Comparison of ENCODE assay signal across 22 cellular contexts in the genomic region with DNA sequence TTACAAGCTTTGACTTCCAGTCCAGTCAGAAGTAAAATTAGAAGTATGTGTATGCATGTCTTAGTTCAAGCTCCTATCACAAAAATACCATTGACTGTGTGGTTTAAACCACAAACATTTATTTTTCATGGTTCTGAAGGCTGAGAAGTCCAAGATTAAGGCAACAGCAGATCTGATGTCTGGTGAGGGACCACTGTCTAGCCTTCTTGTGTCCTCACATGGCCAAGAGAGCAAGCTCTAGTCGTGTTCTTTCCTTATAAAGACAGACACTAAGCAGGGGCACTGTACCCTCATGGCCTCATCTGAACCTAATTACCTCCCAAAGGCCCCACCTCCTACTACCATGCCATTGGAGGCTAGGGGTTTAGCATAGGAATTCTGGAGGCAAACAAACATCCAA. TPM values are rescaled to one million over a fixed set of nuclear protein-coding genes. Genes with fewer than 3 reads are reported as not detected.
DNase-seq lines count a peak whose midpoint lies in the region; ATAC-seq and TF ChIP-seq lines count a peak whose summit lies in the region.
"Had no signal": no experiment of that assay in that cellular context is flagged by ENCODE, and none has a peak within 500 bp of the region (broad histone marks: within the 10 kb centered on the region; RNA-seq: fewer than 3 reads in every experiment).

No MANE protein-coding gene starts in this region.

- H3K9ac ChIP-seq in mammary epithelial cell (ENCODE audit: insufficient read depth, low read length) = no peak overlapping the region

- H3K4me1 Mint-ChIP-seq in MCF 10A (ENCODE audit: insufficient read depth, unreplicated experiment) = peaks cover 4% of the 10 kb centered on the region
- H3K4me1 Mint-ChIP-seq: activated naive CD8-positive, alpha-beta T cell treated with anti-CD3 and anti-CD28 coated beads, Interleukin-2, amount 50 U/mL, for 24 hours; central memory CD8-positive, alpha-beta T cell; stimulated activated naive B cell treated with anti-CD40 and anti-IgM and Interleukin-4, amounts not matched to agents 10 μg/mL and 1 μg/mL and 100 μg/mL, for 72 hours had no signal

- TF ChIP-seq CTCF in mammary epithelial cell (conservative IDR thresholded peaks at IDR 0.05 in 1 of 2, IDR thresholded peaks at IDR 0.05 in 1 of 2; ENCODE audit: extremely low read depth in 1 of 2, insufficient read depth in 1 of 2, low read depth in 1 of 2, low read length in 2 of 2) = no peak
- no peak for TF ChIP-seq CTCF in MCF 10A (IDR thresholded peaks at IDR 0.05; ENCODE audit: unreplicated experiment)
- TF ChIP-seq CTCF in fibroblast of the aortic adventitia (IDR thresholded peaks at IDR 0.05; ENCODE audit: insufficient read depth, low read length) = no peak

- no peaks in the 10 kb centered on the region for H3K79me2 ChIP-seq in mammary epithelial cell (ENCODE audit: insufficient read depth, low read length)

- BruUV-seq in mammary epithelial cell (replicated peaks; lab: Mats Ljungman, UMichigan) (no TSS peak), MCF 10A (replicated peaks; lab: Mats Ljungman, UMichigan) (no TSS peak)

- ATAC-seq in HG02884 (IDR thresholded peaks at IDR 0.05; ENCODE audit: unreplicated experiment) (no peak), GM21367 (IDR thresholded peaks at IDR 0.05; ENCODE audit: unreplicated experiment) (no peak)
- ATAC-seq: activated CD8-positive, alpha-beta T cell treated with anti-CD3 and anti-CD28 coated beads, Interleukin-2, amount 10 ng/mL, durations not matched to agents 7 days and 5 days; activated naive CD8-positive, alpha-beta T cell treated with anti-CD3 and anti-CD28 coated beads, Interleukin-2, amount 50 U/mL, for 24 hours; psoas muscle; stimulated activated naive B cell treated with anti-CD40 and anti-IgM and Interleukin-4, amounts not matched to agents 10 μg/mL and 1 μg/mL and 100 μg/mL, for 72 hours had no signal

- peak overlapping the region; percentile 52 for H2AFZ ChIP-seq in mammary epithelial cell (ENCODE audit: low read depth, low read length)

- no peaks in the 10 kb centered on the region for H3K9me3 ChIP-seq in mammary epithelial cell (replicated peaks; ENCODE audit: insufficient read depth, low read length)
- H3K9me3 ChIP-seq: left ventricle myocardium inferior, Peyer's patch, psoas muscle, upper lobe of left lung had no signal

- POLR2A ChIA-PET in MCF 10A (lab: Yijun Ruan, JAX) = no interaction called here

- H3K27ac ChIP-seq in mammary epithelial cell (ENCODE audit: insufficient read depth, low read depth, low read length) = no peak overlapping the region
- H3K27ac ChIP-seq: left ventricle myocardium inferior, Peyer's patch, psoas muscle, upper lobe of left lung, WERI-Rb-1 had no signal

- H3K4me3 ChIP-seq in mammary epithelial cell (replicated peaks in 1 of 3; ENCODE audit: insufficient read depth in 1 of 3, low read depth in 2 of 3, low read length in 3 of 3) = no peak overlapping the region
- H3K4me3 ChIP-seq in fibroblast of the aortic adventitia (ENCODE audit: low read depth, low read length) = no peak overlapping the region
- H3K4me3 ChIP-seq: left ventricle myocardium inferior, Peyer's patch, psoas muscle, upper lobe of left lung had no signal

- no peak for DNase-seq in mammary epithelial cell
- no peak for DNase-seq in MCF 10A (ENCODE audit: unreplicated experiment)
- DNase-seq in SK-N-DZ (ENCODE audit: low spot score) = peak; percentile 31
- DNase-seq in fibroblast of the aortic adventitia (ENCODE audit: low read depth) = peak; percentile 60
- no peak for DNase-seq in stimulated activated CD4-positive, alpha-beta T cell treated with anti-CD3 and anti-CD28 coated beads, Interleukin-1b, Interleukin-23, amount 100 ng/mL, for 48 hours
- DNase-seq in NCI-H524 treated with DMSO at 0.1 percent for 48 hours (lab: John Stamatoyannopoulos, UW) = no peak
- DNase-seq: activated CD8-positive, alpha-beta T cell treated with anti-CD3 and anti-CD28 coated beads, Interleukin-2, amount 10 ng/mL, durations not matched to agents 7 days and 5 days; activated naive CD8-positive, alpha-beta T cell treated with anti-CD3 and anti-CD28 coated beads, Interleukin-2, amount 50 U/mL, for 24 hours; endodermal cell; left ventricle myocardium inferior; naive B cell; NCI-H2081; NCI-H69; Peyer's patch; psoas muscle; stimulated activated naive B cell treated with anti-CD40 and anti-IgM and Interleukin-4, amounts not matched to agents 10 μg/mL and 1 μg/mL and 100 μg/mL, for 72 hours; upper lobe of left lung; WERI-Rb-1 had no signal

- no peaks in the 10 kb centered on the region for H3K9me3 Mint-ChIP-seq in MCF 10A (ENCODE audit: unreplicated experiment)
- H3K9me3 Mint-ChIP-seq: activated naive CD8-positive, alpha-beta T cell treated with anti-CD3 and anti-CD28 coated beads, Interleukin-2, amount 50 U/mL, for 24 hours; activated T-helper 1 cell treated with anti-CD3 and anti-CD28 coated beads, Interleukin-12 subunit alpha, Interleukin-12 subunit beta, Interleukin-2, Interleukin-4 antibody, amounts not matched to agents 30 ng/mL and 10 ng/mL and 1 ng/mL, durations not matched to agents 14 hours and 24 hours and 36 hours; central memory CD8-positive, alpha-beta T cell; endodermal cell; naive B cell; stimulated activated naive B cell treated with anti-CD40 and anti-IgM and Interleukin-4, amounts not matched to agents 10 μg/mL and 1 μg/mL and 100 μg/mL, for 72 hours had no signal

- dilution Hi-C loops in mammary epithelial cell (cut with HindIII; ENCODE audit: low sequenced_read_pairs) = no loop called here

- H3K4me2 ChIP-seq in mammary epithelial cell (ENCODE audit: insufficient read depth, low read depth, low read length) = no peak overlapping the region

- H3K27ac Mint-ChIP-seq in MCF 10A (ENCODE audit: low read depth, unreplicated experiment) = no peak overlapping the region
- H3K27ac Mint-ChIP-seq: activated CD8-positive, alpha-beta T cell treated with anti-CD3 and anti-CD28 coated beads, Interleukin-2, amount 10 ng/mL, durations not matched to agents 7 days and 5 days; activated naive CD8-positive, alpha-beta T cell treated with anti-CD3 and anti-CD28 coated beads, Interleukin-2, amount 50 U/mL, for 24 hours; activated T-helper 1 cell treated with anti-CD3 and anti-CD28 coated beads, Interleukin-12 subunit alpha, Interleukin-12 subunit beta, Interleukin-2, Interleukin-4 antibody, amounts not matched to agents 30 ng/mL and 10 ng/mL and 1 ng/mL, durations not matched to agents 14 hours and 24 hours and 36 hours; endodermal cell; stimulated activated naive B cell treated with anti-CD40 and anti-IgM and Interleukin-4, amounts not matched to agents 10 μg/mL and 1 μg/mL and 100 μg/mL, for 72 hours had no signal

- CTCF ChIA-PET in mammary epithelial cell (lab: Charles Lee; ENCODE audit: low non-redundant PET) = no interaction called here
- CTCF ChIA-PET in MCF 10A (lab: Yijun Ruan, JAX) = interaction anchor here (0.5 to 0.8 kb wide), 5 partner anchors 21 to 615 kb away, joined by 3 to 6 read pairs (median 3); a partner anchor contains a TSS

- no peaks in the 10 kb centered on the region for H3K36me3 ChIP-seq in mammary epithelial cell (ENCODE audit: insufficient read depth, low read length)
- H3K36me3 ChIP-seq: left ventricle myocardium inferior, upper lobe of left lung, WERI-Rb-1 had no signal

- no peak overlapping the region for H3K4me3 Mint-ChIP-seq in MCF 10A (ENCODE audit: unreplicated experiment)
- H3K4me3 Mint-ChIP-seq: activated CD8-positive, alpha-beta T cell treated with anti-CD3 and anti-CD28 coated beads, Interleukin-2, amount 10 ng/mL, durations not matched to agents 7 days and 5 days; activated naive CD8-positive, alpha-beta T cell treated with anti-CD3 and anti-CD28 coated beads, Interleukin-2, amount 50 U/mL, for 24 hours; activated T-helper 1 cell treated with anti-CD3 and anti-CD28 coated beads, Interleukin-12 subunit alpha, Interleukin-12 subunit beta, Interleukin-2, Interleukin-4 antibody, amounts not matched to agents 30 ng/mL and 10 ng/mL and 1 ng/mL, durations not matched to agents 14 hours and 24 hours and 36 hours; central memory CD8-positive, alpha-beta T cell; endodermal cell; naive B cell; stimulated activated naive B cell treated with anti-CD40 and anti-IgM and Interleukin-4, amounts not matched to agents 10 μg/mL and 1 μg/mL and 100 μg/mL, for 72 hours had no signal

- in situ Hi-C loops in mammary epithelial cell (cut with MboI; ENCODE audit: low sequenced_read_pairs in 2 of 2) = loop anchor here in 1 of 2 donors (10.0 kb wide), 1 partner anchor 609 kb away; no protein-coding TSS in a partner anchor

- intact Hi-C loops in mammary epithelial cell (cut with micrococcal nuclease) = no loop called here
- intact Hi-C loops in MCF 10A (cut with micrococcal nuclease) = no loop called here

- no peaks in the 10 kb centered on the region for H3K27me3 Mint-ChIP-seq in MCF 10A (ENCODE audit: insufficient read depth, unreplicated experiment)
- H3K27me3 Mint-ChIP-seq: activated naive CD8-positive, alpha-beta T cell treated with anti-CD3 and anti-CD28 coated beads, Interleukin-2, amount 50 U/mL, for 24 hours; central memory CD8-positive, alpha-beta T cell; naive B cell; stimulated activated naive B cell treated with anti-CD40 and anti-IgM and Interleukin-4, amounts not matched to agents 10 μg/mL and 1 μg/mL and 100 μg/mL, for 72 hours had no signal

- no peaks in the 10 kb centered on the region for H3K36me3 Mint-ChIP-seq in MCF 10A (ENCODE audit: insufficient read depth, unreplicated experiment)
- H3K36me3 Mint-ChIP-seq: naive B cell; stimulated activated naive B cell treated with anti-CD40 and anti-IgM and Interleukin-4, amounts not matched to agents 10 μg/mL and 1 μg/mL and 100 μg/mL, for 72 hours had no signal

- no peaks in the 10 kb centered on the region for H3K27me3 ChIP-seq in mammary epithelial cell (ENCODE audit: insufficient read depth, low read length)
- H3K27me3 ChIP-seq: Peyer's patch, upper lobe of left lung had no signal

- peaks cover 8% of the 10 kb centered on the region for H3K4me1 ChIP-seq in mammary epithelial cell (ENCODE audit: insufficient read depth, low read length)
- H3K4me1 ChIP-seq: left ventricle myocardium inferior, Peyer's patch, psoas muscle, upper lobe of left lung had no signal

- WGBS in mammary epithelial cell (ENCODE audit: low coverage, missing lambda C conversion rate) = 63% methylated on average over 1 of the region's 1 CpG

- no peaks in the 10 kb centered on the region for H4K20me1 ChIP-seq in mammary epithelial cell (ENCODE audit: insufficient read depth, low read length)

RNA-seq across cellular contexts. Expression of a gene that starts 41.3 kb away (rescaled TPM):
- 10 to 100 TPM; 24.9 to 57.3 TPM for total RNA-seq in mammary epithelial cell
- polyA plus RNA-seq in mammary epithelial cell = 28.5 TPM
- 13.4 TPM for polyA minus RNA-seq in mammary epithelial cell
- 30.7 and 42.6 TPM in 2 replicates for total RNA-seq in MCF 10A (2022)
- polyA plus RNA-seq in SK-N-DZ (2014; cell fraction: cytosol; rRNA removed) = 6.1 and 10.7 TPM in 2 replicates
- 3.8 and 8.4 TPM in 2 replicates for polyA plus RNA-seq in SK-N-DZ (2014; cell fraction: nucleus; rRNA removed)
- 13.2 and 25.8 TPM in 2 replicates for total RNA-seq in fibroblast of the aortic adventitia (ENCODE audit: low replicate concordance)

Comparison
In these comparisons a context has a peak if more than half of its experiments do, and no peak if none do; other contexts are left out.
1. DNase-seq: peak in SK-N-DZ (single experiment) and fibroblast of the aortic adventitia (single experiment); none in mammary epithelial cell (single experiment), MCF 10A (single experiment), stimulated activated CD4-positive, alpha-beta T cell treated with anti-CD3 and anti-CD28 coated beads, Interleukin-1b, Interleukin-23, amount 100 ng/mL, for 48 hours (single experiment) and NCI-H524 treated with DMSO at 0.1 percent for 48 hours (single experiment).